In the genomic region with DNA sequence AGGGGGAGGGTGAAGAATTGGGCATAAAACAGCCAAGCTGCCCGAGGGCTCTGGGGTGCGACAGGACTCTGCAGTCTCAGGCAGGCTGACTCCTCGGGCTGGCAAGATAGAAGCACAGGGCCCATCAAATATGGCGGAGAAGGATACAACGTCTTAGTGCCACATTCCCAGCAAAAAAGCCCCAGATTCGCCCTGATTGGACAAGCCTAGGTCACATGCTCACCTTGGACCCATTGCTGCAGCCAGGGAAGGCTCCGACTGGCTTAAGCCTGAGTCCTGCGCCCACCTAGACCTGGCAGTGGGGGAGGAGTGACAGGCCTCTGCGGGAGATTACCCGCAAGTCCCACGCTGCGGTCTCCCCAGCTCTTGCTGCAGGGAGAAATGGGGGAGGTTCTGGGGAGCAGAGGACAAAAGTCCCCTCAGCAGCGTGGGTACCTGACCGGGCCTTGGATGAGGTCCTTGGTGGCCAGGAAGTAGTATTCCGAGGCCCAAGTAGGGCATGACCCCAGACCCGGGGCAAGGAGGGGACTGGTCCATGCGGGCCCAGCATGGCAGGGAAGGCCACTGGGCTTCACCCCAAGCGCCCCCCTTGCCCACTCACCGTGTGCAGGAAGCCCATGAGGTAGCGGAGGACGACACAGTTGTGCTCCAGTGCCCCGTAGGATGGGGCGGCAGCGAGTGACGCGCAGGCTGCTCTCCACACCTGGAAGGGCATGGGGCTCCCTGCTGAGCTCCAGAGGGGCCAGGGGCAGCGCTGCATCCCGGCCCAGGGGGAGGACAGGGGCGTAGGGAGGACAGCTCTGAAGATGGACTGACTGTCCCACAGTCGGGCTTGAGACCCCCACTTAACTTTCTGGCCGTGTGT, we compare ENCODE assay signal across 22 cellular contexts.
"Had no signal": no experiment of that assay in that cellular context is flagged by ENCODE, and none has a peak within 500 bp of the region (broad histone marks: within the 10 kb centered on the region; RNA-seq: fewer than 3 reads in every experiment).

No MANE protein-coding gene starts in this region.

- H3K27me3 Mint-ChIP-seq: activated CD4-positive, alpha-beta memory T cell treated with anti-CD3 and anti-CD28 coated beads, Interleukin-2, amount 10 ng/mL, durations not matched to agents 7 days and 5 days; activated naive CD8-positive, alpha-beta T cell had no signal

- DNase-seq: activated CD4-positive, alpha-beta memory T cell treated with anti-CD3 and anti-CD28 coated beads, Interleukin-2, amount 10 ng/mL, durations not matched to agents 7 days and 5 days; activated CD4-positive, alpha-beta T cell treated with anti-CD3 and anti-CD28 coated beads for 36 hours; activated CD4-positive, alpha-beta T cell treated with anti-CD3 and anti-CD28 coated beads, Interleukin-2, amount 50 U/mL, for 1 hour; activated CD4-positive, CD25-positive, alpha-beta regulatory T cell; activated gamma-delta T cell; activated naive CD4-positive, alpha-beta T cell treated with anti-CD3 and anti-CD28 coated beads for 36 hours; activated T-cell treated with anti-CD3 and anti-CD28 coated beads for 4 hours; activated T-cell treated with anti-CD3 and anti-CD28 coated beads, Interleukin-2, amount 50 U/mL, for 48 hours; amygdala; MM.1S; NCI-H1105; NCI-H1436; NCI-H187; NCI-H2081; NCI-H510A treated with DMSO at 0.1 percent for 48 hours; NCI-H69; PC-3; SIG-M5 had no signal

- H3K4me3 Mint-ChIP-seq: activated CD4-positive, alpha-beta memory T cell treated with anti-CD3 and anti-CD28 coated beads, Interleukin-2, amount 10 ng/mL, durations not matched to agents 7 days and 5 days; activated CD4-positive, alpha-beta T cell treated with anti-CD3 and anti-CD28 coated beads for 36 hours; activated naive CD4-positive, alpha-beta T cell treated with anti-CD3 and anti-CD28 coated beads for 36 hours; activated naive CD8-positive, alpha-beta T cell; activated T-helper 17 cell treated with anti-CD3 and anti-CD28 coated beads, Interleukin-2, amount 50 U/mL, for 72 hours; brain had no signal

- H3K9me3 Mint-ChIP-seq: activated naive CD4-positive, alpha-beta T cell treated with anti-CD3 and anti-CD28 coated beads for 36 hours; activated T-helper 17 cell treated with anti-CD3 and anti-CD28 coated beads, Interleukin-2, amount 50 U/mL, for 72 hours had no signal

- H3K36me3 Mint-ChIP-seq: activated naive CD8-positive, alpha-beta T cell had no signal

- ATAC-seq: activated CD4-positive, alpha-beta T cell treated with anti-CD3 and anti-CD28 coated beads for 36 hours; activated T-helper 17 cell treated with anti-CD3 and anti-CD28 coated beads, Interleukin-2, amount 50 U/mL, for 72 hours; PC-3 had no signal

- H3K4me1 Mint-ChIP-seq: activated CD4-positive, alpha-beta T cell treated with anti-CD3 and anti-CD28 coated beads for 36 hours; activated T-helper 17 cell treated with anti-CD3 and anti-CD28 coated beads, Interleukin-2, amount 50 U/mL, for 72 hours had no signal

- H3K27ac Mint-ChIP-seq: activated CD4-positive, alpha-beta memory T cell treated with anti-CD3 and anti-CD28 coated beads, Interleukin-2, amount 10 ng/mL, durations not matched to agents 7 days and 5 days; activated CD4-positive, alpha-beta T cell treated with anti-CD3 and anti-CD28 coated beads for 36 hours; activated naive CD4-positive, alpha-beta T cell treated with anti-CD3 and anti-CD28 coated beads for 36 hours; activated naive CD8-positive, alpha-beta T cell; activated T-helper 17 cell treated with anti-CD3 and anti-CD28 coated beads, Interleukin-2, amount 50 U/mL, for 72 hours; brain had no signal

- H3K27ac ChIP-seq: KMS-11 had no signal
